Comparison of ENCODE assay signal across 1 cellular context in genomic region chr11:62573592-62574362, GRCh38.
TF ChIP-seq lines count a peak whose summit lies in the region.

EEF1G (minus strand) TSS chr11:62573891; CDS start chr11:62573842, 49 bp downstream.

TF ChIP-seq in HEK293, 187 proteins besides CTCF, POLR2A, EP300 and RAD21 (continued from another document and continues in another):
- no peak for TF ChIP-seq ZNF221 (tag by site-specific recombination; IDR thresholded peaks at IDR 0.05; ENCODE audit: borderline replicate concordance)
- TF ChIP-seq ZNF768 (tag by site-specific recombination; IDR thresholded peaks at IDR 0.05), result no peak
- no peak for TF ChIP-seq ZNF830 (tag by site-specific recombination; IDR thresholded peaks at IDR 0.05; ENCODE audit: low read depth)
- TF ChIP-seq KLF10 (tag by site-specific recombination; IDR thresholded peaks at IDR 0.05), result peak; percentile 57; the same call in 1 of the 2 replicates
- TF ChIP-seq ZNF341 (tag by site-specific recombination; IDR thresholded peaks at IDR 0.05; ENCODE audit: low read depth), result peak; percentile 61
- TF ChIP-seq GLI4 (tag by site-specific recombination; IDR thresholded peaks at IDR 0.05), result 0 out of 2 replicates have a peak, but pooled peaks have one; percentile 32
- TF ChIP-seq ZNF239 (tag by site-specific recombination; IDR thresholded peaks at IDR 0.05), result no peak
- TF ChIP-seq TRIM28 (IDR thresholded peaks at IDR 0.05; ENCODE audit: borderline replicate concordance, low read length), result no peak
- TF ChIP-seq PRDM4 (tag by site-specific recombination; IDR thresholded peaks at IDR 0.05), result no peak
- TF ChIP-seq ZNF639 (tag by site-specific recombination; IDR thresholded peaks at IDR 0.05), result peak; percentile 84; the same call in 1 of the 2 replicates
- TF ChIP-seq ZNF645 (tag by site-specific recombination; IDR thresholded peaks at IDR 0.05), result no peak
- no peak for TF ChIP-seq ZNF843 (tag by site-specific recombination; IDR thresholded peaks at IDR 0.05)
- TF ChIP-seq KLF9 (tag by site-specific recombination; IDR thresholded peaks at IDR 0.05; ENCODE audit: low read depth), result peak; percentile 88
- no peak for TF ChIP-seq ZNF155 (tag by site-specific recombination; IDR thresholded peaks at IDR 0.05)
- no peak for TF ChIP-seq MEIS1 (CRISPR knock-in tag; IDR thresholded peaks at IDR 0.05; ENCODE audit: borderline replicate concordance)
- peak; percentile 32 for TF ChIP-seq ZBTB26 (tag by site-specific recombination; optimal IDR thresholded peaks at IDR 0.05)
- TF ChIP-seq GLIS1 (tag by site-specific recombination; IDR thresholded peaks at IDR 0.05), result peak; percentile 58
- TF ChIP-seq ZBTB49 (tag by site-specific recombination; IDR thresholded peaks at IDR 0.05; ENCODE audit: low read depth), result no peak
- TF ChIP-seq ZNF433 (tag by site-specific recombination; IDR thresholded peaks at IDR 0.05; ENCODE audit: low read depth), result no peak
- peak; percentile 92 for TF ChIP-seq YY1 (tag by site-specific recombination; IDR thresholded peaks at IDR 0.05)
- no peak for TF ChIP-seq ZNF157 (tag by site-specific recombination; IDR thresholded peaks at IDR 0.05)
- TF ChIP-seq ATF2 (tag by site-specific recombination; IDR thresholded peaks at IDR 0.05; ENCODE audit: low read depth), result no peak
- no peak for TF ChIP-seq ZNF677 (tag by site-specific recombination; IDR thresholded peaks at IDR 0.05)
- no peak for TF ChIP-seq REPIN1 (tag by site-specific recombination; IDR thresholded peaks at IDR 0.05; ENCODE audit: low read depth)
- TF ChIP-seq ZSCAN30 (tag by site-specific recombination; IDR thresholded peaks at IDR 0.05), result no peak
- TF ChIP-seq ELK4 (IDR thresholded peaks at IDR 0.05; ENCODE audit: borderline replicate concordance, low read depth, low read length), result no peak
- no peak for TF ChIP-seq ZNF121 (tag by site-specific recombination; IDR thresholded peaks at IDR 0.05)
- TF ChIP-seq BCL6B (tag by site-specific recombination; IDR thresholded peaks at IDR 0.05), result no peak
- TF ChIP-seq ZNF747 (tag by site-specific recombination; IDR thresholded peaks at IDR 0.05), result no peak
- no peak for TF ChIP-seq ZBTB8A (tag by site-specific recombination; IDR thresholded peaks at IDR 0.05)
- no peak for TF ChIP-seq ZNF112 (tag by site-specific recombination; IDR thresholded peaks at IDR 0.05)
- TF ChIP-seq PBX3 (CRISPR knock-in tag; IDR thresholded peaks at IDR 0.05), result no peak
- TF ChIP-seq OVOL3 (tag by site-specific recombination; IDR thresholded peaks at IDR 0.05), result no peak
- peak; percentile 83 for TF ChIP-seq ZNF2 (tag by site-specific recombination; IDR thresholded peaks at IDR 0.05)
- TF ChIP-seq ZBTB7A (tag by site-specific recombination; IDR thresholded peaks at IDR 0.05; ENCODE audit: low read depth), result 0 out of 2 replicates have a peak, but pooled peaks have one; percentile 63
- no peak for TF ChIP-seq ZNF211 (tag by site-specific recombination; IDR thresholded peaks at IDR 0.05; ENCODE audit: low read depth)
- no peak for TF ChIP-seq ZNF561 (tag by site-specific recombination; IDR thresholded peaks at IDR 0.05; ENCODE audit: borderline replicate concordance)
- TF ChIP-seq ZNF175 (tag by site-specific recombination; IDR thresholded peaks at IDR 0.05), result no peak
- no peak for TF ChIP-seq ZNF530 (tag by site-specific recombination; IDR thresholded peaks at IDR 0.05; ENCODE audit: low read depth)
- TF ChIP-seq GFI1B (tag by site-specific recombination; IDR thresholded peaks at IDR 0.05), result no peak
- no peak for TF ChIP-seq ZBTB11 (tag by site-specific recombination; conservative IDR thresholded peaks at IDR 0.05; ENCODE audit: low read depth)
- no peak for TF ChIP-seq ZNF785 (tag by site-specific recombination; IDR thresholded peaks at IDR 0.05)
- TF ChIP-seq ZNF174 (tag by site-specific recombination; IDR thresholded peaks at IDR 0.05), result no peak
- TF ChIP-seq ZNF704 (tag by site-specific recombination; IDR thresholded peaks at IDR 0.05), result no peak
- TF ChIP-seq ZNF610 (tag by site-specific recombination; IDR thresholded peaks at IDR 0.05; ENCODE audit: borderline replicate concordance), result no peak
- no peak for TF ChIP-seq ZNF473 (tag by site-specific recombination; IDR thresholded peaks at IDR 0.05)
- TF ChIP-seq ZNF132 (tag by site-specific recombination; IDR thresholded peaks at IDR 0.05; ENCODE audit: borderline replicate concordance), result no peak
